11 cellular contexts compared by ENCODE assay signal in the genomic region with DNA sequence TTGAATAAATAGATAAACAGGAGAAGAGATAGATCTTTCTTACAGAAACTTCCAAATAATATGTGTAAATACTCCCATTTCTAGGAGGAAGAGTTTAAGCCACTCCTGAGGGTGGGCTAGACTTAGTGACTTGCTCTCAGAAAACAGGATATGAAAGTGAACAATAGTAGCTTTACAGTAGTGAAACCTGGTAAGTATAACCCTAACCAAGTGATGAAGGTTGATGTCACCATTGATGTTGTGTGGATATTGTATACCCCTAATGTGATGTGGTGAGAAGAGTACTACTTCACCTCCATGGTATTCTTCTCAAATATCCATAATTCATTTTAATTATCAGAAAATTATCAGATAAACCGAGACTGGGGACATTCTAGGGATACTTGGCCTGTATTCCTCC. TPM values are rescaled to one million over a fixed set of nuclear protein-coding genes. Genes with fewer than 3 reads are reported as not detected.
A peak's percentile ranks its signal among the peaks of the same experiment; 100 is the strongest.
DNase-seq lines count a peak whose midpoint lies in the region; ATAC-seq and TF ChIP-seq lines count a peak whose summit lies in the region.
"Had no signal": no experiment of that assay in that cellular context is flagged by ENCODE, and none has a peak within 500 bp of the region (broad histone marks: within the 10 kb centered on the region; RNA-seq: fewer than 3 reads in every experiment).

No MANE protein-coding gene starts in this region.

- no peak overlapping the region for H3K9ac ChIP-seq in smooth muscle cell (ENCODE audit: low read depth)

- H3K27me3 ChIP-seq in right atrium auricular region (no peaks in the 10 kb centered on the region), smooth muscle cell (ENCODE audit: low read depth) (no peaks in the 10 kb centered on the region)
- H3K27me3 ChIP-seq: body of pancreas, pancreas had no signal

- H3K27ac ChIP-seq in right atrium auricular region (no peak overlapping the region), smooth muscle cell (ENCODE audit: low read depth) (no peak overlapping the region)
- H3K27ac ChIP-seq: body of pancreas, pancreas had no signal

- TF ChIP-seq CTCF in right atrium auricular region (IDR thresholded peaks at IDR 0.05): no peak
- no peak for TF ChIP-seq CTCF in smooth muscle cell (IDR thresholded peaks at IDR 0.05; ENCODE audit: borderline replicate concordance, insufficient read depth, poor library complexity, severe bottlenecking)

- peak; percentile 98 for ATAC-seq in GM18517 (IDR thresholded peaks at IDR 0.05; ENCODE audit: unreplicated experiment)
- ATAC-seq in GM21367 (IDR thresholded peaks at IDR 0.05; ENCODE audit: unreplicated experiment): peak; percentile 100
- peak; percentile 98 for ATAC-seq in HG03039 (IDR thresholded peaks at IDR 0.05; ENCODE audit: unreplicated experiment)
- ATAC-seq: body of pancreas, pancreas had no signal

- WGBS in smooth muscle cell (ENCODE audit: low lambda C conversion rate): 44% methylated on average over 1 of the region's 1 CpG

- H4K20me1 ChIP-seq in smooth muscle cell (ENCODE audit: low read depth): no peaks in the 10 kb centered on the region

- H3K79me2 ChIP-seq in smooth muscle cell (ENCODE audit: low read depth): no peaks in the 10 kb centered on the region

- DNase-seq in MV-4-11 (lab: John Stamatoyannopoulos, UW): peak; percentile 61
- DNase-seq in right atrium auricular region (ENCODE audit: low spot score): no peak
- no peak for DNase-seq in SW 1271 (lab: John Stamatoyannopoulos, UW)
- DNase-seq in smooth muscle cell (lab: John Stamatoyannopoulos, UW; ENCODE audit: unreplicated experiment): no peak
- DNase-seq in cerebellum (ENCODE audit: low spot score): no peak
- DNase-seq: body of pancreas, NCI-H69, pancreas had no signal

- H3K4me1 ChIP-seq in right atrium auricular region: no peaks in the 10 kb centered on the region
- H3K4me1 ChIP-seq in smooth muscle cell (ENCODE audit: low read depth): no peaks in the 10 kb centered on the region
- H3K4me1 ChIP-seq: body of pancreas, pancreas had no signal

- no peaks in the 10 kb centered on the region for H3F3A ChIP-seq in smooth muscle cell (ENCODE audit: low read depth)

- no peak overlapping the region for H3K4me3 ChIP-seq in right atrium auricular region
- H3K4me3 ChIP-seq in smooth muscle cell: no peak overlapping the region
- H3K4me3 ChIP-seq: body of pancreas, pancreas had no signal

- H3K9me3 ChIP-seq in right atrium auricular region (no peaks in the 10 kb centered on the region), smooth muscle cell (replicated peaks; ENCODE audit: low read depth) (no peaks in the 10 kb centered on the region)
- H3K9me3 ChIP-seq: body of pancreas, pancreas had no signal

- H3K36me3 ChIP-seq in right atrium auricular region (no peaks in the 10 kb centered on the region), smooth muscle cell (ENCODE audit: low read depth) (no peaks in the 10 kb centered on the region)
- H3K36me3 ChIP-seq: pancreas had no signal

- no peak overlapping the region for H3K4me2 ChIP-seq in smooth muscle cell

- no peak overlapping the region for H2AFZ ChIP-seq in smooth muscle cell (ENCODE audit: low read depth)

RNA-seq across cellular contexts. Expression of a gene that starts 20.9 kb away (rescaled TPM):
- total RNA-seq in right atrium auricular region (100 to 1,000 TPM; 112 to 117 TPM), smooth muscle cell (6.4 and 8.6 TPM in 2 replicates), cerebellum (223 TPM)
- 1.0 and 1.3 TPM in 2 replicates for polyA plus RNA-seq in smooth muscle cell

Comparison
In these comparisons a context has a peak if more than half of its experiments do, and no peak if none do; other contexts are left out.
1. RNA of a gene that starts 20.9 kb away (total RNA-seq): 223 TPM in cerebellum (single experiment) and 112 to 117 TPM in right atrium auricular region; 6.4 to 8.6 TPM in smooth muscle cell; every median in the first group is over 10 times any median in the second.
2. Peak in every context shown above with its lines, with median percentiles within 50 percentile points of each other: ATAC-seq.